In the genomic region with DNA sequence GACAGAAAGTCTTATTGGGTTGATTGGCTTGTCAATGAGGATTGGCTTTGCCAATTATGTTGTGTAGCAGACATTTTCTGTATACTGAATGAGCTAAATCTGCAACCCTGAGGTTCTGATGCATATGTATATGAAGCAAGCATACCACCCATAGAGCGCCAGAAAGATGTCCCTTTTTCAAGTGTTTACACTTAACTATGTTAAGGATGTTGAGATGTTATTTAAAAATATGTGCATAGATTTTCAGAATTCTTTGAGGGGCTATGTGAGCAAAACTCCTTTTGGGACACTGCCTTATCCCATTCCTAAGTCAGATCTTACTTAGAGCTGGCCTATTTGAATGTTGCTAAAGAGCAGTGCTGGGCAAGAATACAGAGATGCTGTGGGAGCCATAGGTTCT, we compare ENCODE assay signal across 14 cellular contexts. TPM values are rescaled to one million over a fixed set of nuclear protein-coding genes. Genes with fewer than 3 reads are reported as not detected.
DNase-seq lines count a peak whose midpoint lies in the region; ATAC-seq and TF ChIP-seq lines count a peak whose summit lies in the region.
"Had no signal": no experiment of that assay in that cellular context is flagged by ENCODE, and none has a peak within 500 bp of the region (broad histone marks: within the 10 kb centered on the region; RNA-seq: fewer than 3 reads in every experiment).

No MANE protein-coding gene starts in this region.

- ATAC-seq in GM23338: peak; percentile 35
- no peak for ATAC-seq in PC-3
- ATAC-seq: stimulated activated effector memory CD8-positive, alpha-beta T cell treated with anti-CD3 and anti-CD28 coated beads, Interleukin-12 subunit alpha, Interleukin-12 subunit beta, amount 100 ng/mL, for 72 hours had no signal

- no peak overlapping the region for H4K8ac ChIP-seq in trophoblast cell (ENCODE audit: low read depth, low read length)

- H3K9me3 Mint-ChIP-seq in GM23338 (no peaks in the 10 kb centered on the region), immature natural killer cell (no peaks in the 10 kb centered on the region)
- H3K9me3 Mint-ChIP-seq: stimulated activated effector memory CD8-positive, alpha-beta T cell treated with anti-CD3 and anti-CD28 coated beads, Interleukin-12 subunit alpha, Interleukin-12 subunit beta, amount 100 ng/mL, for 72 hours had no signal

- H4K12ac ChIP-seq in trophoblast cell (ENCODE audit: low read depth, low read length): no peak overlapping the region

- H3K4me2 ChIP-seq in GM23338 (peak overlapping the region; percentile 80), PC-3 (ENCODE audit: low read length) (peak overlapping the region; percentile 82; the same call in 1 of the 2 replicates), trophoblast cell (ENCODE audit: low read length) (no peak overlapping the region)
- H3K4me2 ChIP-seq: BLaER1 had no signal

- H3K27me3 ChIP-seq in GM23338 (ENCODE audit: insufficient read depth) (no peaks in the 10 kb centered on the region), PC-3 (ENCODE audit: low read length) (no peaks in the 10 kb centered on the region), trophoblast cell (ENCODE audit: insufficient read depth, low read length) (no peaks in the 10 kb centered on the region), tibial artery (no peaks in the 10 kb centered on the region)
- H3K27me3 ChIP-seq: BLaER1, esophagus muscularis mucosa had no signal

- H3K27me3 Mint-ChIP-seq in GM23338 (ENCODE audit: insufficient read depth, low read depth, poor library complexity) (peaks cover 4% of the 10 kb centered on the region), immature natural killer cell (ENCODE audit: low read depth in 3 of 3) (peaks cover 12 to 17% (median 14%) of the 10 kb centered on the region in 3 donors)

- H2AFZ ChIP-seq in GM23338 (no peak overlapping the region), PC-3 (ENCODE audit: low read length) (no peak overlapping the region), trophoblast cell (ENCODE audit: insufficient read depth, low read length, poor library complexity) (no peak overlapping the region)

- H3K27ac ChIP-seq in GM23338 (ENCODE audit: low read depth) (peak overlapping the region; percentile 91), PC-3 (ENCODE audit: low read length) (no peak overlapping the region), trophoblast cell (ENCODE audit: low read depth, low read length) (no peak overlapping the region), tibial artery (peak overlapping the region in 1 of 2 donors; percentile 13)
- H3K27ac ChIP-seq: BLaER1 had no signal

- H3K23ac ChIP-seq in trophoblast cell (ENCODE audit: low read length): no peak overlapping the region

- H3K4ac ChIP-seq in trophoblast cell (ENCODE audit: low read depth, low read length): peak overlapping the region; percentile 91

- H3K79me2 ChIP-seq in GM23338 (replicated peaks; ENCODE audit: insufficient read depth) (peaks cover 38% of the 10 kb centered on the region), PC-3 (ENCODE audit: low read length) (peaks cover 27% of the 10 kb centered on the region), trophoblast cell (ENCODE audit: control insufficient read depth, insufficient read depth, low read length, poor library complexity) (peaks cover 13% of the 10 kb centered on the region)

- intact Hi-C loops in PC-3 (cut with micrococcal nuclease): loop anchor here (10.0 kb wide), 1 partner anchor 72 kb away; no protein-coding TSS in a partner anchor
- intact Hi-C loops in tibial artery (cut with DNase I; ENCODE audit: low total_unique reads): loop anchor here (10.0 kb wide), 1 partner anchor 782 kb away; a partner anchor contains a TSS

- H3K9ac ChIP-seq in PC-3 (ENCODE audit: low read length) (no peak overlapping the region), trophoblast cell (ENCODE audit: low read length) (no peak overlapping the region)
- H3K9ac ChIP-seq: BLaER1 had no signal

- peaks cover 9% of the 10 kb centered on the region; the same call in 2 of the 3 replicates for H3K36me3 Mint-ChIP-seq in GM23338 (ENCODE audit: low read depth)
- peaks cover 0 to 3% (median 0%) of the 10 kb centered on the region in 3 donors for H3K36me3 Mint-ChIP-seq in immature natural killer cell

- H3K4me3 ChIP-seq in GM23338: peak overlapping the region; percentile 67
- no peak overlapping the region for H3K4me3 ChIP-seq in PC-3 (ENCODE audit: low read length)
- H3K4me3 ChIP-seq in trophoblast cell (ENCODE audit: low read depth, low read length): no peak overlapping the region
- no peak overlapping the region for H3K4me3 ChIP-seq in tibial artery
- H3K4me3 ChIP-seq: BLaER1, esophagus muscularis mucosa had no signal

- POLR2A ChIA-PET in PC-3 (lab: Charles Lee; ENCODE audit: unreplicated experiment): no interaction called here

- H2BK12ac ChIP-seq in trophoblast cell (ENCODE audit: low read length): peak overlapping the region; percentile 100

- H4K20me1 ChIP-seq in GM23338 (replicated peaks; ENCODE audit: insufficient read depth): no peaks in the 10 kb centered on the region
- H4K20me1 ChIP-seq in PC-3 (ENCODE audit: low read length): no peaks in the 10 kb centered on the region
- H4K20me1 ChIP-seq: BLaER1 had no signal

- peak overlapping the region; percentile 60 for H2BK120ac ChIP-seq in trophoblast cell (ENCODE audit: insufficient read depth, low read length, poor library complexity)

- H3K4me3 Mint-ChIP-seq in GM23338 (peak overlapping the region; percentile 94), immature natural killer cell (peak overlapping the region in 4 of 5 donors; percentile 37 to 91 (median 64))
- H3K4me3 Mint-ChIP-seq: stimulated activated effector memory CD8-positive, alpha-beta T cell treated with anti-CD3 and anti-CD28 coated beads, Interleukin-12 subunit alpha, Interleukin-12 subunit beta, amount 100 ng/mL, for 72 hours had no signal

- H2BK5ac ChIP-seq in trophoblast cell (ENCODE audit: low read depth, low read length, poor library complexity): peak overlapping the region; percentile 40

- H3K14ac ChIP-seq in trophoblast cell (ENCODE audit: low read length): no peak overlapping the region

- no peak for TF ChIP-seq CTCF in GM23338 (conservative IDR thresholded peaks at IDR 0.05; ENCODE audit: low read depth in 2 of 2)
- no peak for TF ChIP-seq CTCF in PC-3 (conservative IDR thresholded peaks at IDR 0.05; ENCODE audit: low read depth, low read length)
- TF ChIP-seq CTCF in tibial artery (IDR thresholded peaks at IDR 0.05): no peak

- peaks cover 58% of the 10 kb centered on the region for H3K4me1 Mint-ChIP-seq in GM23338
- peaks cover 22 to 28% of the 10 kb centered on the region in 2 donors for H3K4me1 Mint-ChIP-seq in immature natural killer cell

- H3K9me3 ChIP-seq in PC-3 (ENCODE audit: low read length): no peaks in the 10 kb centered on the region
- no peaks in the 10 kb centered on the region for H3K9me3 ChIP-seq in trophoblast cell (ENCODE audit: insufficient read depth, low read depth, low read length)
- H3K9me3 ChIP-seq in tibial artery: no peaks in the 10 kb centered on the region
- H3K9me3 ChIP-seq: BLaER1, esophagus muscularis mucosa had no signal

- CTCF ChIA-PET in PC-3 (lab: Charles Lee): no interaction called here

- H3F3A ChIP-seq in GM23338 (replicated peaks; ENCODE audit: low read depth) (no peaks in the 10 kb centered on the region), PC-3 (ENCODE audit: low read length, unreplicated experiment) (no peaks in the 10 kb centered on the region)

- H4K91ac ChIP-seq in trophoblast cell (ENCODE audit: low read depth, low read length): peak overlapping the region; percentile 68

- peak overlapping the region; percentile 66 for H3K27ac Mint-ChIP-seq in GM23338
- H3K27ac Mint-ChIP-seq in immature natural killer cell: peak overlapping the region in 1 of 6 donors; percentile 73

- H3K4me1 ChIP-seq in GM23338 (ENCODE audit: insufficient read depth) (peaks cover 35% of the 10 kb centered on the region), PC-3 (ENCODE audit: insufficient read depth, low read length) (peaks cover 22% of the 10 kb centered on the region), trophoblast cell (ENCODE audit: control insufficient read depth in 1 of 2, insufficient read depth in 2 of 2, low read length in 2 of 2) (peaks cover 4 to 11% of the 10 kb centered on the region in 2 experiments), tibial artery (peaks cover 0 to 21% (median 14%) of the 10 kb centered on the region in 4 donors)

- H3K36me3 ChIP-seq in GM23338 (ENCODE audit: insufficient read depth) (no peaks in the 10 kb centered on the region), PC-3 (ENCODE audit: low read depth, low read length) (no peaks in the 10 kb centered on the region), trophoblast cell (ENCODE audit: control insufficient read depth in 1 of 2, insufficient read depth in 2 of 2, low read length in 2 of 2) (peaks cover 0 to 2% of the 10 kb centered on the region in 2 experiments), tibial artery (no peaks in the 10 kb centered on the region)
- H3K36me3 ChIP-seq: BLaER1, esophagus muscularis mucosa had no signal

- peak overlapping the region; percentile 95 for H2AK5ac ChIP-seq in trophoblast cell (ENCODE audit: low read length)

- H3K9me2 ChIP-seq in GM23338 (ENCODE audit: insufficient read depth) (no peaks in the 10 kb centered on the region), PC-3 (replicated peaks; ENCODE audit: low read length) (no peaks in the 10 kb centered on the region)

- BruUV-seq in PC-3 (replicated peaks; lab: Mats Ljungman, UMichigan): no TSS peak

- WGBS in trophoblast cell (ENCODE audit: extremely low coverage, insufficient coverage, insufficient read length): no CpG with 5 or more reads among the region's 1 CpG

- peak overlapping the region; percentile 88 for H3K18ac ChIP-seq in trophoblast cell (ENCODE audit: low read length)

- DNase-seq in GM23338 (ENCODE audit: low spot score) (peak; percentile 69), PC-3 (no peak), immature natural killer cell (no peak), trophoblast cell (peak in 1 of 2 donors; percentile 22), NCI-H345 treated with DMSO at 0.1 percent for 48 hours (lab: John Stamatoyannopoulos, UW; ENCODE audit: unreplicated experiment) (no peak), tibial artery (no peak), RKO (ENCODE audit: low spot score) (no peak)
- DNase-seq: activated CD4-positive, alpha-beta T cell treated with anti-CD3 and anti-CD28 coated beads, Interleukin-2, amount 50 U/mL, for 4 hours; DMS79; NCI-H1105; NCI-H2171 had no signal

- peaks cover 28% of the 10 kb centered on the region for H3K79me1 ChIP-seq in trophoblast cell (ENCODE audit: low read length)

TF ChIP-seq in GM23338, 12 proteins besides CTCF, POLR2A, EP300 and RAD21 (continues in another document):
- TF ChIP-seq EZH2 (IDR thresholded peaks at IDR 0.05; ENCODE audit: low read depth, unreplicated experiment) (no peak), POLR2AphosphoS5 (IDR thresholded peaks at IDR 0.05; ENCODE audit: low read depth) (no peak), ZNF331 (CRISPR knock-in tag; IDR thresholded peaks at IDR 0.05; ENCODE audit: low read depth) (no peak), NANOG (IDR thresholded peaks at IDR 0.05; ENCODE audit: borderline replicate concordance) (peak; percentile 65; the same call in 1 of the 2 replicates), EZH2phosphoT487 (IDR thresholded peaks at IDR 0.05; ENCODE audit: unreplicated experiment) (no peak)

RNA-seq across cellular contexts. Expression of a gene that starts 1.9 kb away (rescaled TPM):
- total RNA-seq in GM23338 (2014; rRNA removed; shearing (Covaris generic)): 65.2 and 68.7 TPM in 2 replicates
- polyA plus RNA-seq in GM23338 (2016; fragmentation: Nextera tagmentation; extraction: Ambion mirVana) (84.7 and 88.4 TPM in 2 replicates), immature natural killer cell (10 to 100 TPM in 2 of 3 donors, 1 to 10 TPM in 1; 4.6 to 17.8 (median 12.3) TPM)
- 22.1 and 32.7 TPM in 2 replicates for total RNA-seq in PC-3 (2014; rRNA removed)
- 57.5 and 61.3 TPM in 2 replicates for polyA plus RNA-seq in trophoblast cell (2013)
